In genomic region chr20:10671850-10672578, GRCh38 we compare ENCODE assay signal across 8 cellular contexts. TPM values are rescaled to one million over a fixed set of nuclear protein-coding genes. Genes with fewer than 3 reads are reported as not detected.
DNase-seq lines count a peak whose midpoint lies in the region; ATAC-seq, FAIRE-seq and TF ChIP-seq lines count a peak whose summit lies in the region.

No MANE protein-coding gene starts in this region.

- FAIRE-seq in GM12892 (lab: Jason Lieb, UNC), result no peak

- H3K4me1 ChIP-seq in RWPE2 (ENCODE audit: insufficient read depth, poor library complexity, severe bottlenecking), result peaks cover 26% of the 10 kb centered on the region
- peaks cover 39% of the 10 kb centered on the region for H3K4me1 ChIP-seq in ectodermal cell (ENCODE audit: control insufficient read depth, insufficient read depth, low read length)
- H3K4me1 ChIP-seq in mesendoderm (ENCODE audit: control insufficient read depth, low read depth, low read length), result peaks cover 2% of the 10 kb centered on the region

- H3K9me3 ChIP-seq in RWPE2 (ENCODE audit: severe bottlenecking) (no peaks in the 10 kb centered on the region), ectodermal cell (ENCODE audit: control insufficient read depth, low read length) (no peaks in the 10 kb centered on the region)

- peaks cover 36% of the 10 kb centered on the region for H3K4me1 Mint-ChIP-seq in type B pancreatic cell (ENCODE audit: unreplicated experiment)

- H3K56ac ChIP-seq in mesendoderm (ENCODE audit: low read length), result peak overlapping the region; percentile 68

- peak overlapping the region; percentile 85 for H3K27ac Mint-ChIP-seq in type B pancreatic cell

- H3K79me2 ChIP-seq in mesendoderm (ENCODE audit: control insufficient read depth, insufficient read depth, low read length), result peaks cover 12% of the 10 kb centered on the region

- H2BK5ac ChIP-seq in mesendoderm (ENCODE audit: low read length), result no peak overlapping the region

- H4K8ac ChIP-seq in mesendoderm (ENCODE audit: low read depth, low read length), result no peak overlapping the region

- TF ChIP-seq CTCF in RWPE2 (IDR thresholded peaks at IDR 0.05; ENCODE audit: poor library complexity, severe bottlenecking), result no peak
- no peak for TF ChIP-seq CTCF in type B pancreatic cell (conservative IDR thresholded peaks at IDR 0.05)

- H3K18ac ChIP-seq in mesendoderm (ENCODE audit: low read length), result peak overlapping the region; percentile 77

- H3K27ac ChIP-seq in RWPE2 (ENCODE audit: poor library complexity, severe bottlenecking) (peak overlapping the region; percentile 92), ectodermal cell (ENCODE audit: insufficient read depth, low read depth, low read length, poor library complexity, severe bottlenecking) (no peak overlapping the region), mesendoderm (ENCODE audit: low read depth, low read length) (no peak overlapping the region)

- peaks cover 8% of the 10 kb centered on the region for H3K27me3 Mint-ChIP-seq in type B pancreatic cell

- peak overlapping the region; percentile 87 for H3K4me3 Mint-ChIP-seq in type B pancreatic cell

- in situ Hi-C loops in ACHN (cut with HindIII; ENCODE audit: low pct_ligation_motif_present, low pct_unique_long_range_greater_than_20kb, low sequenced_read_pairs), result no loop called here

- H3K23ac ChIP-seq in mesendoderm (ENCODE audit: low read length), result no peak overlapping the region

- H3K9ac ChIP-seq in mesendoderm (ENCODE audit: low read length), result peak overlapping the region; percentile 68

- peak overlapping the region; percentile 73 for H3K4ac ChIP-seq in mesendoderm (ENCODE audit: low read depth, low read length)

- H3K4me2 ChIP-seq in mesendoderm (ENCODE audit: low read length), result peak overlapping the region; percentile 82

- H3K27me3 ChIP-seq in RWPE2 (ENCODE audit: insufficient read depth, poor library complexity, severe bottlenecking) (no peaks in the 10 kb centered on the region), ectodermal cell (ENCODE audit: control insufficient read depth, insufficient read depth, low read length, poor library complexity, severe bottlenecking) (no peaks in the 10 kb centered on the region), mesendoderm (ENCODE audit: insufficient read depth, low read length, poor library complexity) (no peaks in the 10 kb centered on the region)

- H3K36me3 ChIP-seq in RWPE2 (ENCODE audit: low read depth) (peaks cover 56% of the 10 kb centered on the region), ectodermal cell (ENCODE audit: control insufficient read depth, insufficient read depth, low read length) (peaks cover 6% of the 10 kb centered on the region), mesendoderm (ENCODE audit: control insufficient read depth, insufficient read depth, low read length) (no peaks in the 10 kb centered on the region)

- no peak overlapping the region for H2BK15ac ChIP-seq in mesendoderm (replicated peaks; ENCODE audit: low read depth)

- ATAC-seq in RWPE2 (ENCODE audit: low read depth) (peak; percentile 30), GM21447 (IDR thresholded peaks at IDR 0.05; ENCODE audit: unreplicated experiment) (no peak)

- peaks cover 3% of the 10 kb centered on the region for H3K79me1 ChIP-seq in mesendoderm (ENCODE audit: low read length)

- H3K36me3 Mint-ChIP-seq in type B pancreatic cell, result peaks cover 19% of the 10 kb centered on the region

- no peak overlapping the region for H4K5ac ChIP-seq in mesendoderm (ENCODE audit: low read length)

- no peak overlapping the region for H2BK120ac ChIP-seq in mesendoderm (ENCODE audit: low read depth, low read length)

- no peak for TF ChIP-seq POLR2A in GM12892 (IDR thresholded peaks at IDR 0.05; ENCODE audit: low read depth, low read length)

- H3K9me3 Mint-ChIP-seq in type B pancreatic cell, result no peaks in the 10 kb centered on the region

- H3K4me3 ChIP-seq in RWPE2 (ENCODE audit: severe bottlenecking) (peak overlapping the region; percentile 69), ectodermal cell (ENCODE audit: insufficient read depth, low read depth, low read length) (peak overlapping the region; percentile 92), mesendoderm (ENCODE audit: low read length) (peak overlapping the region; percentile 62)

- H2AK5ac ChIP-seq in mesendoderm (ENCODE audit: low read length), result no peak overlapping the region

- WGBS in ectodermal cell, 2 experiments, result 0% methylated on average over 42 of the region's 42 CpGs
- WGBS in mesendoderm (ENCODE audit: extremely low coverage, insufficient coverage, low lambda C conversion rate), result no CpG with 5 or more reads among the region's 42 CpGs

- DNase-seq in ACHN (peak; percentile 49), GM12892 (ENCODE audit: insufficient read length) (peak; percentile 26), RWPE2 (ENCODE audit: low spot score) (peak; percentile 94), mesendoderm (peak; percentile 52), type B pancreatic cell (ENCODE audit: extremely low spot score, unreplicated experiment) (no peak), epidermal melanocyte (ENCODE audit: insufficient read length, low spot score) (no peak)

RNA-seq across cellular contexts. Expression of gene JAG1, which starts 1.8 kb away (rescaled TPM):
- polyA plus RNA-seq in GM12892 (2012; ENCODE audit: missing spikeins), result 0.83 TPM
- polyA plus RNA-seq in ectodermal cell (2013, experiment 1 of 4), result 142 TPM
- 162 TPM for polyA plus RNA-seq in ectodermal cell (2013, experiment 2 of 4)
- 104 TPM for polyA plus RNA-seq in ectodermal cell (2013, experiment 3 of 4)
- 117 TPM for polyA plus RNA-seq in ectodermal cell (2013, experiment 4 of 4)
- 5.1 TPM for polyA plus RNA-seq in mesendoderm (2013, experiment 1 of 2)
- polyA plus RNA-seq in mesendoderm (2013, experiment 2 of 2), result 5.3 TPM
- total RNA-seq in type B pancreatic cell (ENCODE audit: low replicate concordance), result 31.9 and 58.4 TPM in 2 replicates

Comparison
In these comparisons a context has a peak if more than half of its experiments do, and no peak if none do; other contexts are left out.
1. DNase-seq: peak in ACHN (single experiment), GM12892 (single experiment), RWPE2 (single experiment) and mesendoderm (single experiment); none in type B pancreatic cell (single experiment) and epidermal melanocyte (single experiment).
2. Peak in every context shown above with its lines, with median percentiles within 50 percentile points of each other: H3K4me3 ChIP-seq.